1 cellular context compared by ENCODE assay signal in genomic region chr6:28104392-28105250, GRCh38.
TF ChIP-seq lines count a peak whose summit lies in the region.

No MANE protein-coding gene starts in this region.

TF ChIP-seq in K562, 482 proteins besides CTCF, POLR2A, EP300 and RAD21 (continued from another document and continues in another):
- TF ChIP-seq, protein P1, sequence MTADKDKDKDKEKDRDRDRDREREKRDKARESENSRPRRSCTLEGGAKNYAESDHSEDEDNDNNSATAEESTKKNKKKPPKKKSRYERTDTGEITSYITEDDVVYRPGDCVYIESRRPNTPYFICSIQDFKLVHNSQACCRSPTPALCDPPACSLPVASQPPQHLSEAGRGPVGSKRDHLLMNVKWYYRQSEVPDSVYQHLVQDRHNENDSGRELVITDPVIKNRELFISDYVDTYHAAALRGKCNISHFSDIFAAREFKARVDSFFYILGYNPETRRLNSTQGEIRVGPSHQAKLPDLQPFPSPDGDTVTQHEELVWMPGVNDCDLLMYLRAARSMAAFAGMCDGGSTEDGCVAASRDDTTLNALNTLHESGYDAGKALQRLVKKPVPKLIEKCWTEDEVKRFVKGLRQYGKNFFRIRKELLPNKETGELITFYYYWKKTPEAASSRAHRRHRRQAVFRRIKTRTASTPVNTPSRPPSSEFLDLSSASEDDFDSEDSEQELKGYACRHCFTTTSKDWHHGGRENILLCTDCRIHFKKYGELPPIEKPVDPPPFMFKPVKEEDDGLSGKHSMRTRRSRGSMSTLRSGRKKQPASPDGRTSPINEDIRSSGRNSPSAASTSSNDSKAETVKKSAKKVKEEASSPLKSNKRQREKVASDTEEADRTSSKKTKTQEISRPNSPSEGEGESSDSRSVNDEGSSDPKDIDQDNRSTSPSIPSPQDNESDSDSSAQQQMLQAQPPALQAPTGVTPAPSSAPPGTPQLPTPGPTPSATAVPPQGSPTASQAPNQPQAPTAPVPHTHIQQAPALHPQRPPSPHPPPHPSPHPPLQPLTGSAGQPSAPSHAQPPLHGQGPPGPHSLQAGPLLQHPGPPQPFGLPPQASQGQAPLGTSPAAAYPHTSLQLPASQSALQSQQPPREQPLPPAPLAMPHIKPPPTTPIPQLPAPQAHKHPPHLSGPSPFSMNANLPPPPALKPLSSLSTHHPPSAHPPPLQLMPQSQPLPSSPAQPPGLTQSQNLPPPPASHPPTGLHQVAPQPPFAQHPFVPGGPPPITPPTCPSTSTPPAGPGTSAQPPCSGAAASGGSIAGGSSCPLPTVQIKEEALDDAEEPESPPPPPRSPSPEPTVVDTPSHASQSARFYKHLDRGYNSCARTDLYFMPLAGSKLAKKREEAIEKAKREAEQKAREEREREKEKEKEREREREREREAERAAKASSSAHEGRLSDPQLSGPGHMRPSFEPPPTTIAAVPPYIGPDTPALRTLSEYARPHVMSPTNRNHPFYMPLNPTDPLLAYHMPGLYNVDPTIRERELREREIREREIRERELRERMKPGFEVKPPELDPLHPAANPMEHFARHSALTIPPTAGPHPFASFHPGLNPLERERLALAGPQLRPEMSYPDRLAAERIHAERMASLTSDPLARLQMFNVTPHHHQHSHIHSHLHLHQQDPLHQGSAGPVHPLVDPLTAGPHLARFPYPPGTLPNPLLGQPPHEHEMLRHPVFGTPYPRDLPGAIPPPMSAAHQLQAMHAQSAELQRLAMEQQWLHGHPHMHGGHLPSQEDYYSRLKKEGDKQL (CRISPR knock-in tag; IDR thresholded peaks at IDR 0.05; ENCODE audit: borderline replicate concordance) = no peak
- TF ChIP-seq CBFB (CRISPR knock-in tag; IDR thresholded peaks at IDR 0.05) (peak; percentile 82; the same call in 1 of the 2 replicates), MBD2 (IDR thresholded peaks at IDR 0.05; ENCODE audit: borderline replicate concordance, low read depth) (peak; percentile 65), ARID2 (IDR thresholded peaks at IDR 0.05) (no peak), BRD4 (IDR thresholded peaks at IDR 0.05) (peak; percentile 77; the same call in 1 of the 2 replicates), ZBTB11 (CRISPR knock-in tag; IDR thresholded peaks at IDR 0.05) (peak; percentile 90 to 98 (median 93); a peak in 5 of 6 replicates), NFIX (CRISPR knock-in tag; IDR thresholded peaks at IDR 0.05; ENCODE audit: low read depth) (no peak), NR4A1 (CRISPR knock-in tag; IDR thresholded peaks at IDR 0.05) (peak; percentile 45; the same call in 1 of the 2 replicates), NR4A1 (tag; IDR thresholded peaks at IDR 0.05) (peak; percentile 84; the same call in 1 of the 2 replicates), CEBPG (CRISPR knock-in tag; IDR thresholded peaks at IDR 0.05) (0 out of 2 replicates have a peak, but pooled peaks have one; percentile 8), CEBPG (tag; conservative IDR thresholded peaks at IDR 0.05 in 1 of 2, IDR thresholded peaks at IDR 0.05 in 1 of 2) (no peak; a peak in 1 of 4 replicates), FOXM1 (IDR thresholded peaks at IDR 0.05; ENCODE audit: low read depth) (peak; percentile 9; the same call in 1 of the 2 replicates), FOXM1 (CRISPR knock-in tag; IDR thresholded peaks at IDR 0.05; ENCODE audit: low read depth) (0 out of 2 replicates have a peak, but pooled peaks have one; percentile 83), XRCC5 (IDR thresholded peaks at IDR 0.05; ENCODE audit: low read depth, low read length) (peak; percentile 90), NFIC (IDR thresholded peaks at IDR 0.05) (peak; percentile 54), ZFX (CRISPR knock-in tag; IDR thresholded peaks at IDR 0.05) (peak; percentile 91), ZNF384 (IDR thresholded peaks at IDR 0.05; ENCODE audit: low read depth, low read length) (0 out of 2 replicates have a peak, but pooled peaks have one; percentile 15), ZBTB7A (IDR thresholded peaks at IDR 0.05; ENCODE audit: borderline replicate concordance, control insufficient read depth, low read depth, low read length) (peak; percentile 89), EGR1 (conservative IDR thresholded peaks at IDR 0.05) (no peak), SIN3A (IDR thresholded peaks at IDR 0.05; ENCODE audit: borderline replicate concordance in 2 of 2, control insufficient read depth in 1 of 2, low read depth in 2 of 2, low read length in 2 of 2) (no peak), ZNF280B (CRISPR knock-in tag; IDR thresholded peaks at IDR 0.05) (no peak), GATAD2A (IDR thresholded peaks at IDR 0.05) (peak; percentile 96), ZBED1 (IDR thresholded peaks at IDR 0.05) (peak; percentile 80; the same call in 1 of the 2 replicates), DIDO1 (tag; IDR thresholded peaks at IDR 0.05; ENCODE audit: low read depth) (0 out of 2 replicates have a peak, but pooled peaks have one; percentile 23), MGA (IDR thresholded peaks at IDR 0.05) (peak; percentile 68)
- TF ChIP-seq, protein P2, sequence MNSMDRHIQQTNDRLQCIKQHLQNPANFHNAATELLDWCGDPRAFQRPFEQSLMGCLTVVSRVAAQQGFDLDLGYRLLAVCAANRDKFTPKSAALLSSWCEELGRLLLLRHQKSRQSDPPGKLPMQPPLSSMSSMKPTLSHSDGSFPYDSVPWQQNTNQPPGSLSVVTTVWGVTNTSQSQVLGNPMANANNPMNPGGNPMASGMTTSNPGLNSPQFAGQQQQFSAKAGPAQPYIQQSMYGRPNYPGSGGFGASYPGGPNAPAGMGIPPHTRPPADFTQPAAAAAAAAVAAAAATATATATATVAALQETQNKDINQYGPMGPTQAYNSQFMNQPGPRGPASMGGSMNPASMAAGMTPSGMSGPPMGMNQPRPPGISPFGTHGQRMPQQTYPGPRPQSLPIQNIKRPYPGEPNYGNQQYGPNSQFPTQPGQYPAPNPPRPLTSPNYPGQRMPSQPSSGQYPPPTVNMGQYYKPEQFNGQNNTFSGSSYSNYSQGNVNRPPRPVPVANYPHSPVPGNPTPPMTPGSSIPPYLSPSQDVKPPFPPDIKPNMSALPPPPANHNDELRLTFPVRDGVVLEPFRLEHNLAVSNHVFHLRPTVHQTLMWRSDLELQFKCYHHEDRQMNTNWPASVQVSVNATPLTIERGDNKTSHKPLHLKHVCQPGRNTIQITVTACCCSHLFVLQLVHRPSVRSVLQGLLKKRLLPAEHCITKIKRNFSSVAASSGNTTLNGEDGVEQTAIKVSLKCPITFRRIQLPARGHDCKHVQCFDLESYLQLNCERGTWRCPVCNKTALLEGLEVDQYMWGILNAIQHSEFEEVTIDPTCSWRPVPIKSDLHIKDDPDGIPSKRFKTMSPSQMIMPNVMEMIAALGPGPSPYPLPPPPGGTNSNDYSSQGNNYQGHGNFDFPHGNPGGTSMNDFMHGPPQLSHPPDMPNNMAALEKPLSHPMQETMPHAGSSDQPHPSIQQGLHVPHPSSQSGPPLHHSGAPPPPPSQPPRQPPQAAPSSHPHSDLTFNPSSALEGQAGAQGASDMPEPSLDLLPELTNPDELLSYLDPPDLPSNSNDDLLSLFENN (IDR thresholded peaks at IDR 0.05; ENCODE audit: low read depth in 2 of 2, low read length in 2 of 2) = no peak
